ENCODE assay signal across 9 cellular contexts in the genomic region with DNA sequence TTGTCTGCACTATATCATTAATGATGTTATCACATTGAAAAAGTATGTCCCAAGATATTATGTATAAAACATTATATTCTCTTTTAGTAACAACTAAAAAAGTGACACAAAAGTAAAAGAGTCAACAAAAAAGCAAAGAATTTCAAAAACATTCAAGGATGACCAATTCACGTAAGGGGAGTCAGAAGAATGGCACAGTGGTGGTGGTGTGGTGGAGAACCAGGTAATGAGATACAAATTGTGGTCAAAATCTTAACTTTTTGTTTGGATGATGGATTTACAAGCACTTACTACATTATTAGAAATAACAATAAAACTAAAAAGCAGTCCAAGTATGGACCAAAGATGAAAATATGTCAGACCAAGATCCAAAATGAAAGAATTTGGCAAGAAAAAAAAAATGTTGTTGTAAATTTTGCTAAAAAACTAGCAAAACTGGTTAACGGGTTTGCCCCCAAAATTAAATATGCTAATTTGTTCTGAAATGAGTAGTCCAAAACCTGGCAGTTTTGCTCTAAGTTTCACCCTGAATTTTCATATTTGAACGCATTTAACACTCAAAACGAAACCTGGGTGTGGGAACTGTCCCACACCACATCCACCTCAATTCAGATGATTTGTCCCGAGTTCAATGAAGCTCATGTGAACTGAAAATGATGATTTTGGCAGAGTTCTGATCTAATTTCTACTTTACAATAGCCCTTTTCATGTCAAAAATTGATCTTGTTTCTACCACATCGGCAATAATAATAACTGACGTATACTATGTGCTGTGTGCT.
DNase-seq lines count a peak whose midpoint lies in the region; ATAC-seq, FAIRE-seq and TF ChIP-seq lines count a peak whose summit lies in the region.
"Had no signal": no experiment of that assay in that cellular context is flagged by ENCODE, and none has a peak within 500 bp of the region (broad histone marks: within the 10 kb centered on the region; RNA-seq: fewer than 3 reads in every experiment).

No MANE protein-coding gene starts in this region.

- H2AFZ ChIP-seq in HepG2 (ENCODE audit: low read length): no peak overlapping the region

- H3K79me2 ChIP-seq in HepG2 (ENCODE audit: insufficient read depth, low read length): no peaks in the 10 kb centered on the region

- no peak overlapping the region for H3K4me3 ChIP-seq in HepG2 (replicated peaks in 1 of 3; ENCODE audit: insufficient read depth in 1 of 3, low read depth in 2 of 3, low read length in 3 of 3)

- no peak for FAIRE-seq in HepG2 (lab: Jason Lieb, UNC)

- H3K36me3 ChIP-seq in HepG2 (replicated peaks in 1 of 2; ENCODE audit: control insufficient read depth in 1 of 2, insufficient read depth in 2 of 2, low read length in 2 of 2): no peaks in the 10 kb centered on the region
- H3K36me3 ChIP-seq: BE2C had no signal

- no peaks in the 10 kb centered on the region for H4K20me1 ChIP-seq in HepG2 (ENCODE audit: insufficient read depth, low read length)

- intact Hi-C loops in HepG2 (cut with micrococcal nuclease; ENCODE audit: unreplicated experiment): no loop called here

- POLR2A ChIA-PET in HepG2 (lab: Yijun Ruan, JAX): no interaction called here

- no peaks in the 10 kb centered on the region for H3K9me3 ChIP-seq in HepG2 (ENCODE audit: low read length)
- H3K9me3 ChIP-seq: BE2C had no signal

- no TSS peak for BruUV-seq in HepG2 (replicated peaks; lab: Mats Ljungman, UMichigan)

- peak; percentile 35 for DNase-seq in activated naive CD4-positive, alpha-beta T cell treated with Interleukin-2 at 50 U/mL for 16 hours
- DNase-seq in activated naive CD4-positive, alpha-beta T cell (lab: John Stamatoyannopoulos, UW): no peak
- DNase-seq in T-helper 2 cell: peak in 4 of 5 experiments; percentile 7 to 97 (median 19)
- peak; percentile 41 for DNase-seq in stimulated activated naive CD8-positive, alpha-beta T cell treated with anti-CD3 and anti-CD28 coated beads, Interleukin-15, Interleukin-2, amounts not matched to agents 100 U/mL and 50 U/mL, for 24 hours
- DNase-seq in HepG2 (ENCODE audit: low spot score): no peak
- DNase-seq in pons (ENCODE audit: low spot score): no peak
- no peak for DNase-seq in AML-193 (lab: John Stamatoyannopoulos, UW)
- DNase-seq: BE2C had no signal

- in situ Hi-C loops in HepG2 (cut with HindIII; ENCODE audit: extremely low pct_ligation_motif_present, low pct_unique_long_range_greater_than_20kb): no loop called here

- no peak for TF ChIP-seq POLR2A in HepG2 (IDR thresholded peaks at IDR 0.05; ENCODE audit: insufficient read depth in 1 of 2, low read depth in 2 of 2, low read length in 2 of 2)

- no peak for TF ChIP-seq RAD21 in HepG2 (CRISPR knock-in tag; IDR thresholded peaks at IDR 0.05)

- TF ChIP-seq EP300 in HepG2 (IDR thresholded peaks at IDR 0.05; ENCODE audit: low read depth in 2 of 2, low read length in 2 of 2) (no peak), HepG2 (CRISPR knock-in tag; IDR thresholded peaks at IDR 0.05; ENCODE audit: borderline replicate concordance) (no peak)

- CTCF ChIA-PET in HepG2 (lab: Yijun Ruan, JAX; ENCODE audit: low intra/inter-chr PET ratio, low total read pairs): no interaction called here

- ATAC-seq in HG02852 (IDR thresholded peaks at IDR 0.05; ENCODE audit: unreplicated experiment): peak; percentile 86
- ATAC-seq in stimulated activated naive CD8-positive, alpha-beta T cell treated with anti-CD3 and anti-CD28 coated beads, Interleukin-15, Interleukin-2, amounts not matched to agents 100 U/mL and 50 U/mL, for 24 hours: peak; percentile 67
- ATAC-seq in HepG2: no peak

- no peaks in the 10 kb centered on the region for H3K27me3 ChIP-seq in HepG2 (ENCODE audit: control insufficient read depth in 1 of 2, insufficient read depth in 2 of 2, low read length in 2 of 2)

- no peak overlapping the region for H3K9ac ChIP-seq in HepG2 (ENCODE audit: insufficient read depth, low read depth, low read length)

- 23% methylated on average over 7 of the region's 7 CpGs for WGBS in HepG2 (ENCODE audit: low lambda C conversion rate)

- H3K4me1 ChIP-seq in HepG2 (ENCODE audit: insufficient read depth, low read length): no peaks in the 10 kb centered on the region
- H3K4me1 ChIP-seq: BE2C had no signal

- no peak overlapping the region for H3K4me2 ChIP-seq in HepG2 (ENCODE audit: low read depth, low read length)

- no peak overlapping the region for H3K27ac ChIP-seq in HepG2 (ENCODE audit: extremely low read length, insufficient read depth, low read length)

- no peak for TF ChIP-seq CTCF in HepG2 (CRISPR knock-in tag; IDR thresholded peaks at IDR 0.05)

TF ChIP-seq in HepG2, 621 proteins besides CTCF, POLR2A, EP300 and RAD21 (continues in another document):
- TF ChIP-seq ZNF558 (CRISPR knock-in tag; IDR thresholded peaks at IDR 0.05; ENCODE audit: borderline replicate concordance) (no peak), TBX2 (CRISPR knock-in tag; IDR thresholded peaks at IDR 0.05; ENCODE audit: borderline replicate concordance) (no peak), ZBTB1 (CRISPR knock-in tag; IDR thresholded peaks at IDR 0.05; ENCODE audit: borderline replicate concordance) (no peak), ZNF572 (CRISPR knock-in tag; IDR thresholded peaks at IDR 0.05) (no peak), HNRNPUL1 (IDR thresholded peaks at IDR 0.05; ENCODE audit: low read depth, low read length) (no peak), ZNF224 (CRISPR knock-in tag; IDR thresholded peaks at IDR 0.05) (no peak), RXRA (CRISPR knock-in tag; IDR thresholded peaks at IDR 0.05) (no peak), REPIN1 (CRISPR knock-in tag; IDR thresholded peaks at IDR 0.05; ENCODE audit: borderline replicate concordance, low read depth) (no peak), DZIP1 (CRISPR knock-in tag; IDR thresholded peaks at IDR 0.05) (no peak), YY1 (IDR thresholded peaks at IDR 0.05; ENCODE audit: insufficient read depth, insufficient replicate concordance, low read depth, low read length) (no peak), TFE3 (CRISPR knock-in tag; IDR thresholded peaks at IDR 0.05) (no peak), MED1 (CRISPR knock-in tag; IDR thresholded peaks at IDR 0.05) (no peak)
- TF ChIP-seq, protein P1, sequence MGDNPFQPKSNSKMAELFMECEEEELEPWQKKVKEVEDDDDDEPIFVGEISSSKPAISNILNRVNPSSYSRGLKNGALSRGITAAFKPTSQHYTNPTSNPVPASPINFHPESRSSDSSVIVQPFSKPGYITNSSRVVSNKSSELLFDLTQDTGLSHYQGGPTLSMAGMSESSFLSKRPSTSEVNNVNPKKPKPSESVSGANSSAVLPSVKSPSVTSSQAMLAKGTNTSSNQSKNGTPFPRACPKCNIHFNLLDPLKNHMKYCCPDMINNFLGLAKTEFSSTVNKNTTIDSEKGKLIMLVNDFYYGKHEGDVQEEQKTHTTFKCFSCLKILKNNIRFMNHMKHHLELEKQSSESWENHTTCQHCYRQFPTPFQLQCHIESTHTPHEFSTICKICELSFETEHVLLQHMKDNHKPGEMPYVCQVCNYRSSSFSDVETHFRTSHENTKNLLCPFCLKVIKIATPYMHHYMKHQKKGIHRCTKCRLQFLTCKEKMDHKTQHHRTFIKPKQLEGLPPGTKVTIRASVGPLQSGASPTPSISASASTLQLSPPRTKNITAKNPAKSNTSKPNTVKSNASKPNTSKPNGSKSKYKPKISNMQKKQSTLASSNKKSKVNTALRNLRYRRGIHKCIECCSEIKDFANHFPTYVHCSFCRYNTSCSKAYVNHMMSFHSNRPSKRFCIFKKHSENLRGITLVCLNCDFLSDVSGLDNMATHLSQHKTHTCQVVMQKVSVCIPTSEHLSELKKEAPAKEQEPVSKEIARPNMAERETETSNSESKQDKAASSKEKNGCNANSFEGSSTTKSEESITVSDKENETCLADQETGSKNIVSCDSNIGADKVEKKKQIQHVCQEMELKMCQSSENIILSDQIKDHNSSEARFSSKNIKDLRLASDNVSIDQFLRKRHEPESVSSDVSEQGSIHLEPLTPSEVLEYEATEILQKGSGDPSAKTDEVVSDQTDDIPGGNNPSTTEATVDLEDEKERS (CRISPR knock-in tag; IDR thresholded peaks at IDR 0.05): no peak

Comparison
In these comparisons a context has a peak if more than half of its experiments do, and no peak if none do; other contexts are left out.
1. DNase-seq: peak in activated naive CD4-positive, alpha-beta T cell treated with Interleukin-2 at 50 U/mL for 16 hours (single experiment), T-helper 2 cell (4 of 5) and stimulated activated naive CD8-positive, alpha-beta T cell treated with anti-CD3 and anti-CD28 coated beads, Interleukin-15, Interleukin-2, amounts not matched to agents 100 U/mL and 50 U/mL, for 24 hours (single experiment); none in activated naive CD4-positive, alpha-beta T cell (0 of 4), HepG2 (single experiment), pons (single experiment) and AML-193 (0 of 2).